In the genomic region with DNA sequence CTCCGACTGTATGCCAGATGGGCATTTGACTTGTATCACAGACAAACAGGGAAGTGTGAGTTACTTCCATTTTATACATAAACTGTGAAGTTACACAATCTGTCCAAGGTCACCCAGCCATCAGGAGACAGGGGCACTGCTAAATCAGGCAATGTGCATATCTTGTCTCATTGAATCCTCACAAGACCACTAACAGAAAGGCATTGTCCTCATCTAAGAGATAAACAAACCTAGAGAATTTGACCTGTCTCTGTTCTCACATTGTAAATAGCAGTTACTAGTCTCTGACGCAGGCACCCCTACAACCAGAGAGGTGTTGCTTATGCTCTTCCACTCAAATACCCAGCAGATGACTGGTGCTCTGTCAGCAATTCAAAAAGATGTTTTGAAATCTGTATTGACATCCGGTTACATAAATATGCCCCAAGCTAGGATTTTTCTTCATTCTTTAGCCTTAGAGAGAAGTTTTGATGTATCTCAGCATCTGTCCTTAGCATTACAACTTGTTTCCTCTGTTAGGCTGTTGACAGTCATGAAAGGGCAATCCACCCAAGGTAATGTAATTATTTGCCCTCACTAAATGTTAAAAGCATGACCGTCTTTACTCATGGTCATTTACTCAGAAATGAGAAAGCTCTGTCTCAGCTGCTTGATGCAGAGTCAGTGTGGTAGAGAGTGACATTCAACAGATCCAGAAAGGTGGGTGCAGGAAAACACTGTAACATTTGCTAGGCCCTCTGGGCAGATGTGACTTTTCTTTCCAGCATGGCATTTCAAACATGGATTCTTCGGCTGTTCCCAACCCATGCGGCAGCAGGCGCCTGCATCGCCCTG, we compare ENCODE assay signal across 13 cellular contexts. TPM values are rescaled to one million over a fixed set of nuclear protein-coding genes. Genes with fewer than 3 reads are reported as not detected.
DNase-seq lines count a peak whose midpoint lies in the region; ATAC-seq, FAIRE-seq and TF ChIP-seq lines count a peak whose summit lies in the region.
"Had no signal": no experiment of that assay in that cellular context is flagged by ENCODE, and none has a peak within 500 bp of the region (broad histone marks: within the 10 kb centered on the region; RNA-seq: fewer than 3 reads in every experiment).

No MANE protein-coding gene starts in this region.

- peaks cover 17% of the 10 kb centered on the region for H3K4me1 ChIP-seq in fibroblast of lung (ENCODE audit: control insufficient read depth, extremely low read depth, insufficient read depth, low read length)
- H3K4me1 ChIP-seq in neutrophil (ENCODE audit: control insufficient read depth in 1 of 2, insufficient read depth in 1 of 2, low read depth in 1 of 2, low read length in 1 of 2) = peaks cover 28 to 33% of the 10 kb centered on the region in 2 experiments

- peak overlapping the region; percentile 37 for H3K4me2 ChIP-seq in fibroblast of lung (ENCODE audit: extremely low read depth, insufficient read depth, low read length)

- no peaks in the 10 kb centered on the region for H3K27me3 Mint-ChIP-seq in activated T-helper 2 cell treated with anti-CD3 and anti-CD28 coated beads, Interferon-gamma antibody, Interleukin-2, Interleukin-4, amounts not matched to agents 10 μg/mL and 5 μg/mL and 100 μg/mL, durations not matched to agents 14 hours and 24 hours and 36 hours (ENCODE audit: low read depth)

- H3K4me3 ChIP-seq in fibroblast of lung (replicated peaks in 1 of 4; ENCODE audit: control extremely low read depth in 1 of 4, insufficient read depth in 1 of 4, low read depth in 3 of 4, low read length in 4 of 4) = no peak overlapping the region
- peak overlapping the region in 1 of 2 experiments; percentile 13 for H3K4me3 ChIP-seq in neutrophil (ENCODE audit: low read depth in 1 of 2, low read length in 1 of 2)
- H3K4me3 ChIP-seq: adrenal gland, gastrocnemius medialis had no signal

- no peaks in the 10 kb centered on the region for H3K9me3 Mint-ChIP-seq in activated T-helper 2 cell treated with anti-CD3 and anti-CD28 coated beads, Interferon-gamma antibody, Interleukin-2, Interleukin-4, amounts not matched to agents 10 μg/mL and 5 μg/mL and 100 μg/mL, durations not matched to agents 14 hours and 24 hours and 36 hours

- intact Hi-C loops in activated T-helper 2 cell treated with anti-CD3 and anti-CD28 coated beads, Interferon-gamma antibody, Interleukin-2, Interleukin-4, amounts not matched to agents 10 μg/mL and 5 μg/mL and 100 μg/mL, durations not matched to agents 14 hours and 24 hours and 36 hours (cut with micrococcal nuclease) = no loop called here

- no peaks in the 10 kb centered on the region for H3K9me3 ChIP-seq in fibroblast of lung (ENCODE audit: control insufficient read depth, insufficient read depth, low read depth, low read length)
- no peaks in the 10 kb centered on the region for H3K9me3 ChIP-seq in neutrophil
- H3K9me3 ChIP-seq: adrenal gland, gastrocnemius medialis had no signal

- H4K20me1 ChIP-seq in fibroblast of lung (ENCODE audit: control insufficient read depth, extremely low read depth, insufficient read depth, low read length) = no peaks in the 10 kb centered on the region

- DNase-seq in NOMO-1 treated with DMSO at 0.1 percent for 48 hours (lab: John Stamatoyannopoulos, UW; ENCODE audit: unreplicated experiment) = peak; percentile 90
- peak in 1 of 2 donors; percentile 86 for DNase-seq in fibroblast of lung (ENCODE audit: low read depth in 2 of 2)
- DNase-seq in activated T-helper 2 cell treated with anti-CD3 and anti-CD28 coated beads, Interferon-gamma antibody, Interleukin-2, Interleukin-4, amounts not matched to agents 10 μg/mL and 5 μg/mL and 100 μg/mL, durations not matched to agents 14 hours and 24 hours and 36 hours (ENCODE audit: low spot score) = no peak
- no peak for DNase-seq in activated gamma-delta T cell (lab: John Stamatoyannopoulos, UW)
- DNase-seq: Calu3, gastrocnemius medialis, NCI-H1436 treated with DMSO at 0.1 percent for 48 hours, RPMI8226 had no signal

- H3K36me3 ChIP-seq in fibroblast of lung (ENCODE audit: control insufficient read depth, insufficient read depth, low read length) (no peaks in the 10 kb centered on the region), neutrophil (peaks cover 18% of the 10 kb centered on the region)
- H3K36me3 ChIP-seq: adrenal gland, gastrocnemius medialis had no signal

- peaks cover 12% of the 10 kb centered on the region for H3K4me1 Mint-ChIP-seq in activated T-helper 2 cell treated with anti-CD3 and anti-CD28 coated beads, Interferon-gamma antibody, Interleukin-2, Interleukin-4, amounts not matched to agents 10 μg/mL and 5 μg/mL and 100 μg/mL, durations not matched to agents 14 hours and 24 hours and 36 hours (ENCODE audit: low read depth)

- no peak overlapping the region for H3K27ac Mint-ChIP-seq in activated T-helper 2 cell treated with anti-CD3 and anti-CD28 coated beads, Interferon-gamma antibody, Interleukin-2, Interleukin-4, amounts not matched to agents 10 μg/mL and 5 μg/mL and 100 μg/mL, durations not matched to agents 14 hours and 24 hours and 36 hours

- H3K79me2 ChIP-seq in fibroblast of lung (ENCODE audit: control insufficient read depth, insufficient read depth, low read length) = no peaks in the 10 kb centered on the region

- H3K27ac ChIP-seq in fibroblast of lung (ENCODE audit: insufficient read depth, low read length) = peak overlapping the region; percentile 64
- peak overlapping the region; percentile 85 for H3K27ac ChIP-seq in neutrophil
- H3K27ac ChIP-seq: gastrocnemius medialis had no signal

- TF ChIP-seq CTCF in fibroblast of lung (conservative IDR thresholded peaks at IDR 0.05 in 1 of 2, IDR thresholded peaks at IDR 0.05 in 1 of 2; ENCODE audit: low read depth in 1 of 2, low read length in 2 of 2) = no peak
- no peak for TF ChIP-seq CTCF in neutrophil (IDR thresholded peaks at IDR 0.05)

- H2AFZ ChIP-seq in fibroblast of lung (ENCODE audit: low read length) = no peak overlapping the region

- H3K27me3 ChIP-seq in fibroblast of lung (ENCODE audit: control insufficient read depth, insufficient read depth, low read length) = no peaks in the 10 kb centered on the region
- no peaks in the 10 kb centered on the region for H3K27me3 ChIP-seq in neutrophil
- H3K27me3 ChIP-seq: adrenal gland, gastrocnemius medialis had no signal

- ATAC-seq in HG02678 (IDR thresholded peaks at IDR 0.05; ENCODE audit: unreplicated experiment) (no peak), HG03432 (IDR thresholded peaks at IDR 0.05; ENCODE audit: unreplicated experiment) (no peak)

- H3K9ac ChIP-seq in fibroblast of lung (ENCODE audit: insufficient read depth, low read length) = no peak overlapping the region

- no peak overlapping the region for H3K4me3 Mint-ChIP-seq in activated T-helper 2 cell treated with anti-CD3 and anti-CD28 coated beads, Interferon-gamma antibody, Interleukin-2, Interleukin-4, amounts not matched to agents 10 μg/mL and 5 μg/mL and 100 μg/mL, durations not matched to agents 14 hours and 24 hours and 36 hours (ENCODE audit: low read depth)

- H3K36me3 Mint-ChIP-seq in activated T-helper 2 cell treated with anti-CD3 and anti-CD28 coated beads, Interferon-gamma antibody, Interleukin-2, Interleukin-4, amounts not matched to agents 10 μg/mL and 5 μg/mL and 100 μg/mL, durations not matched to agents 14 hours and 24 hours and 36 hours (ENCODE audit: low read depth) = peaks cover 9% of the 10 kb centered on the region

- FAIRE-seq in G401.6 (lab: Jason Lieb, UNC) = peak; percentile 57

RNA-seq across cellular contexts. Expression of gene ZNF326, which starts 51.9 kb away (rescaled TPM):
- 7.2 and 8.1 TPM in 2 replicates for total RNA-seq in fibroblast of lung
- 10.8 and 14.1 TPM in 2 replicates for polyA plus RNA-seq in fibroblast of lung
- polyA plus RNA-seq in fibroblast of lung (2012) = 15.5 and 20.3 TPM in 2 replicates
- polyA minus RNA-seq in fibroblast of lung (ENCODE audit: low replicate concordance) = 2.9 and 4.1 TPM in 2 replicates
- total RNA-seq in activated T-helper 2 cell treated with anti-CD3 and anti-CD28 coated beads, Interferon-gamma antibody, Interleukin-2, Interleukin-4, amounts not matched to agents 10 μg/mL and 5 μg/mL and 100 μg/mL, durations not matched to agents 14 hours and 24 hours and 36 hours = 32.8 and 33.1 TPM in 2 replicates
